1 cellular context compared by ENCODE assay signal in the genomic region with DNA sequence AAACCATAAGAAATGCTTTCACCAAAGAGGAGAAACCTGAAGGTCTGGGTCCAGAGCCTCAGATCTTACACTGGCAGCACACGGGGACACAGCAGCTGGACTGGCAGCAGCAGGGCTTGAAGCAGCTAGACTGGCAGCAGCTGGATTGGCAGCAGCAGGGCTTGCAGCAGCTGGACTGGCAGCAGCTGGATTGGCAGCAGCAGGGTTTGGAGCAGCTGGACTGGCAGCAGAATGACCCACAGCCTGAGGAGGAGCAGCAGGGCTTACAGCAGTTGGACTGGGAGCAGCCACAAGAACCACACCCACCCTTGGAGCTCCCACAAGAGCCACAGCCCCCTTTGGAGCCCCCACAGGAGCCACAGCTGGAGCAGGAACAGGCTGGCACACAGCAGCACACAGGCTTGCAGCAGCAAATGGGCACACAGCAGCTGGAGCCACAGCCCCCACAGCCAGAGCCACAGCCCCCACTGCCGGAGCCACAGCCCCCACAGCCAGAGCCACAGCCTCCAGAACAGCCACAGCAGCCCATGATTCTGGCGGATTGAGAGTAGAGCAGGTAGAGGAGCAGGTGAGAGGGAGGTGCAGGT.
TF ChIP-seq lines count a peak whose summit lies in the region.

A gene with protein sequence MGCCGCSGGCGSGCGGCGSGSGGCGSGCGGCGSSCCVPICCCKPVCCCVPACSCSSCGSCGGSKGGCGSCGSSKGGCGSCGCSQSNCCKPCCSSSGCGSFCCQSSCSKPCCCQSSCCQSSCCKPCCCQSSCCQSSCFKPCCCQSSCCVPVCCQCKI (minus strand): TSS at position 567 of the 587 bp plus-strand sequence. CDS start 38 bp downstream, at position 529.

TF ChIP-seq in H1, 55 proteins besides CTCF, POLR2A, EP300 and RAD21:
- TF ChIP-seq CTBP2 (IDR thresholded peaks at IDR 0.05; ENCODE audit: borderline replicate concordance, insufficient read depth, insufficient read length, low read length) (no peak), RXRA (IDR thresholded peaks at IDR 0.05; ENCODE audit: insufficient read depth, low read depth, low read length) (no peak), NRF1 (IDR thresholded peaks at IDR 0.05; ENCODE audit: low read depth, low read length) (no peak), CREB1 (IDR thresholded peaks at IDR 0.05) (no peak), BCL11A (IDR thresholded peaks at IDR 0.05; ENCODE audit: low read depth in 2 of 2, low read length in 2 of 2) (no peak), GTF2F1 (IDR thresholded peaks at IDR 0.05; ENCODE audit: borderline replicate concordance, low read depth, low read length) (no peak), RBBP5 (IDR thresholded peaks at IDR 0.05; ENCODE audit: borderline replicate concordance, low read depth, low read length) (no peak), JUND (IDR thresholded peaks at IDR 0.05; ENCODE audit: low read length) (no peak), EZH2 (IDR thresholded peaks at IDR 0.05; ENCODE audit: low read depth, low read length, severe bottlenecking) (no peak), JUN (IDR thresholded peaks at IDR 0.05; ENCODE audit: low read depth, low read length) (no peak)
- TF ChIP-seq, protein P1, sequence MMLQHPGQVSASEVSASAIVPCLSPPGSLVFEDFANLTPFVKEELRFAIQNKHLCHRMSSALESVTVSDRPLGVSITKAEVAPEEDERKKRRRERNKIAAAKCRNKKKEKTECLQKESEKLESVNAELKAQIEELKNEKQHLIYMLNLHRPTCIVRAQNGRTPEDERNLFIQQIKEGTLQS (IDR thresholded peaks at IDR 0.05; ENCODE audit: insufficient read depth, low read depth, low read length): no peak
- TF ChIP-seq, protein P2, sequence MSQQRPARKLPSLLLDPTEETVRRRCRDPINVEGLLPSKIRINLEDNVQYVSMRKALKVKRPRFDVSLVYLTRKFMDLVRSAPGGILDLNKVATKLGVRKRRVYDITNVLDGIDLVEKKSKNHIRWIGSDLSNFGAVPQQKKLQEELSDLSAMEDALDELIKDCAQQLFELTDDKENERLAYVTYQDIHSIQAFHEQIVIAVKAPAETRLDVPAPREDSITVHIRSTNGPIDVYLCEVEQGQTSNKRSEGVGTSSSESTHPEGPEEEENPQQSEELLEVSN (IDR thresholded peaks at IDR 0.05): no peak
